In the genomic region with DNA sequence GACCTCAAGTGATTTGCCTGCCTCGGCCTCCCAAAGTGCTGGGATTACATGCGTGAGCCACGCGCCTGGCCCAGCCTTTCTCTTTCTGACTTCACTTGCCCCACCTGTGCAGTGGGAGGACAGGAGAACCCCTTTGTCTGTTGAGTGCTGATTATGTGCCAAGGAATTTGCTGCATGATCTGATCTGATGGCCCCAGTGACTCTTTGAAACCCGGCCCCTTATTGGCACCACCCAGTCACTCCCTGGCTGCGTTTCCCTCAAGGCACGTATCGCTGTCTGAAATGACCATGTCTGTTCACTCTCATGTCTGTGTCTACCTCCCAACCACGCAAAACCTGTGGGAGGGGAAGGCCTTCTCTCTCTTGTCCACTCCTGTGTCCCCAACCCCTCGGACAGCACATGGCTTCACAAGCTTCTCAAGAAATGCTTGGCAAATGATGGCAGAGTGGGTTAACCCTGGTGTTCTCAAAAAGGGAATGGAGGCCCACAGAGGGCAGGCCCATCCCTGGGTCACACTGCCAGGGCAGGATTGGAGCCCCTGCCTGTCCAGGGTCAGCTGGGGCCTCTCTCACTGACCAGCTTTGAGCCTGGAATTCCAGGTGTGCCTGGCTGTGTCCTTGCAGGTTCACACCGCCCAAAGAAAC, we compare ENCODE assay signal across 12 cellular contexts. TPM values are rescaled to one million over a fixed set of nuclear protein-coding genes. Genes with fewer than 3 reads are reported as not detected.
A peak's percentile ranks its signal among the peaks of the same experiment; 100 is the strongest.
DNase-seq lines count a peak whose midpoint lies in the region; ATAC-seq and TF ChIP-seq lines count a peak whose summit lies in the region.
"Had no signal": no experiment of that assay in that cellular context is flagged by ENCODE, and none has a peak within 500 bp of the region (broad histone marks: within the 10 kb centered on the region; RNA-seq: fewer than 3 reads in every experiment).

No MANE protein-coding gene starts in this region.

- in situ Hi-C loops in Caki2 (cut with HindIII; ENCODE audit: low pct_unique_long_range_greater_than_20kb, low sequenced_read_pairs) = no loop called here

- no peak for TF ChIP-seq CTCF in adrenal gland (IDR thresholded peaks at IDR 0.05)
- no peak for TF ChIP-seq CTCF in hepatocyte (IDR thresholded peaks at IDR 0.05; ENCODE audit: poor library complexity)

- H3K4me2 ChIP-seq in hepatocyte (no peak overlapping the region), skeletal muscle satellite cell (ENCODE audit: low read length) (peak overlapping the region; percentile 7)

- no peak for TF ChIP-seq POLR2A in adrenal gland (IDR thresholded peaks at IDR 0.05)

- no peak overlapping the region for H3K4me3 ChIP-seq in adrenal gland
- no peak overlapping the region for H3K4me3 ChIP-seq in hepatocyte
- H3K4me3 ChIP-seq in skeletal muscle satellite cell (ENCODE audit: low read length) = peak overlapping the region; percentile 5
- no peak overlapping the region for H3K4me3 ChIP-seq in MG63

- no peak for ATAC-seq in GM19395 (IDR thresholded peaks at IDR 0.05; ENCODE audit: unreplicated experiment)

- no peaks in the 10 kb centered on the region for H3K36me3 ChIP-seq in adrenal gland (replicated peaks in 1 of 2)
- H3K36me3 ChIP-seq in hepatocyte (replicated peaks; ENCODE audit: insufficient read depth, low read depth) = no peaks in the 10 kb centered on the region
- H3K36me3 ChIP-seq in skeletal muscle satellite cell (ENCODE audit: insufficient read depth, low read length) = peaks cover 27% of the 10 kb centered on the region
- H3K36me3 ChIP-seq in MG63 = peaks cover 7% of the 10 kb centered on the region

- H3K27me3 ChIP-seq in adrenal gland (no peaks in the 10 kb centered on the region), hepatocyte (no peaks in the 10 kb centered on the region), skeletal muscle satellite cell (ENCODE audit: control insufficient read depth, insufficient read depth, low read length) (no peaks in the 10 kb centered on the region), MG63 (no peaks in the 10 kb centered on the region)

- WGBS in adrenal gland, 4 donors = 77 to 90% (median 82%) methylated on average over 10 to 11 of the region's 11 CpGs
- 86% methylated on average over 11 of the region's 11 CpGs for WGBS in hepatocyte (ENCODE audit: low lambda C conversion rate, missing lambda C conversion rate)

- H3K9ac ChIP-seq in skeletal muscle satellite cell (ENCODE audit: low read depth, low read length) = peak overlapping the region; percentile 12

- H3K9me3 ChIP-seq in adrenal gland (replicated peaks in 1 of 3) (no peaks in the 10 kb centered on the region), hepatocyte (ENCODE audit: low read depth) (no peaks in the 10 kb centered on the region), skeletal muscle satellite cell (replicated peaks; ENCODE audit: low read length) (no peaks in the 10 kb centered on the region), MG63 (no peaks in the 10 kb centered on the region)

- intact Hi-C loops in adrenal gland (cut with DNase I) = no loop called here
- intact Hi-C loops in posterior vena cava (cut with DNase I) = no loop called here

- H2AFZ ChIP-seq in hepatocyte = no peak overlapping the region

- H3K4me1 ChIP-seq in adrenal gland (replicated peaks in 1 of 2) (peaks cover 24 to 43% of the 10 kb centered on the region in 2 donors), hepatocyte (ENCODE audit: insufficient read depth) (peaks cover 39% of the 10 kb centered on the region), skeletal muscle satellite cell (ENCODE audit: control insufficient read depth, insufficient read depth, low read length) (peaks cover 61% of the 10 kb centered on the region)

- H4K20me1 ChIP-seq in hepatocyte (ENCODE audit: insufficient read depth, poor library complexity, severe bottlenecking) = peaks cover 15% of the 10 kb centered on the region

- H3K79me2 ChIP-seq in hepatocyte = peaks cover 90% of the 10 kb centered on the region

- H3K27ac ChIP-seq in adrenal gland (peak overlapping the region in 3 of 5 donors; percentile 19 to 77 (median 69)), hepatocyte (peak overlapping the region; percentile 79)

- peak; percentile 50 for DNase-seq in Caki2 (ENCODE audit: low read depth)
- no peak for DNase-seq in adrenal gland
- DNase-seq in hepatocyte (ENCODE audit: low spot score) = no peak
- DNase-seq in posterior vena cava (ENCODE audit: low spot score) = no peak
- no peak for DNase-seq in dedifferentiated amniotic fluid mesenchymal stem cell (ENCODE audit: extremely low spot score)
- DNase-seq in MG63 = no peak
- DNase-seq: CD8-positive, alpha-beta memory T cell; central memory CD4-positive, alpha-beta T cell; Karpas-422; T-helper 1 cell had no signal

- no peaks in the 10 kb centered on the region for H3K9me2 ChIP-seq in hepatocyte (replicated peaks; ENCODE audit: insufficient read depth)

RNA-seq across cellular contexts. Expression of a gene that starts 21.9 kb away (rescaled TPM):
- 119 and 135 TPM in 2 replicates for total RNA-seq in Caki2 (2014; rRNA removed; shearing (Covaris generic); ENCODE audit: low replicate concordance)
- total RNA-seq in adrenal gland = 10 to 100 TPM in 7 of 8 donors, 1 to 10 TPM in 1; 6.6 to 27.2 (median 20.5) TPM
- 1 to 10 TPM; 4.0 to 8.5 (median 8.3) TPM for polyA plus RNA-seq in adrenal gland
- 33.5 and 35.7 TPM in 2 replicates for total RNA-seq in hepatocyte
- 41.6 and 44.7 TPM in 2 replicates for polyA plus RNA-seq in hepatocyte
- total RNA-seq in skeletal muscle satellite cell (2012; rRNA removed) = 21.0 and 27.1 TPM in 2 replicates
- total RNA-seq in posterior vena cava = 10 to 100 TPM; 56.9 to 62.7 TPM
- 25.0 and 33.1 TPM in 2 replicates for total RNA-seq in MG63 (2014; rRNA removed; shearing (Covaris generic); ENCODE audit: low replicate concordance)
